In genomic region chr1:153288634-153289275, GRCh38 we compare ENCODE assay signal across 9 cellular contexts. TPM values are rescaled to one million over a fixed set of nuclear protein-coding genes. Genes with fewer than 3 reads are reported as not detected.
DNase-seq lines count a peak whose midpoint lies in the region; TF ChIP-seq lines count a peak whose summit lies in the region.
"Had no signal": no experiment of that assay in that cellular context is flagged by ENCODE, and none has a peak within 500 bp of the region (broad histone marks: within the 10 kb centered on the region; RNA-seq: fewer than 3 reads in every experiment).

No MANE protein-coding gene starts in this region.

- H3K9me3 ChIP-seq in osteoblast (ENCODE audit: low read depth, low read length), result no peaks in the 10 kb centered on the region

- no peaks in the 10 kb centered on the region for H4K20me1 ChIP-seq in osteoblast (ENCODE audit: insufficient read depth, low read length)

- H3K36me3 ChIP-seq in GM06990 (ENCODE audit: control insufficient read depth, insufficient read depth, low read length) (no peaks in the 10 kb centered on the region), osteoblast (ENCODE audit: insufficient read depth, low read length) (no peaks in the 10 kb centered on the region)

- in situ Hi-C loops in astrocyte of the spinal cord (cut with HindIII; ENCODE audit: low sequenced_read_pairs), result no loop called here

- H3K79me2 ChIP-seq in osteoblast (ENCODE audit: insufficient read depth, low read length), result no peaks in the 10 kb centered on the region

- no peak overlapping the region for H3K27ac ChIP-seq in osteoblast (ENCODE audit: low read depth, low read length)

- no peak for DNase-seq in GM06990 (ENCODE audit: extremely low read depth, insufficient read length)
- DNase-seq in HuH-7.5 (ENCODE audit: low spot score), result peak; percentile 43
- no peak for DNase-seq in astrocyte of the spinal cord (ENCODE audit: low read depth, low spot score)
- no peak for DNase-seq in osteoblast (ENCODE audit: insufficient read length, low spot score, missing footprints)
- DNase-seq in NCI-H510A (lab: John Stamatoyannopoulos, UW), result no peak
- DNase-seq in hippocampal formation (lab: John Stamatoyannopoulos, UW), result no peak
- no peak for DNase-seq in foreskin melanocyte

- no peak overlapping the region for H3K4me2 ChIP-seq in osteoblast (ENCODE audit: insufficient read depth, low read length)

- H3K4me1 ChIP-seq in osteoblast (ENCODE audit: insufficient read depth, low read length), result no peaks in the 10 kb centered on the region

- no peak overlapping the region for H2AFZ ChIP-seq in osteoblast (ENCODE audit: low read length)

- H3K27me3 ChIP-seq in GM06990 (replicated peaks; ENCODE audit: control insufficient read depth, insufficient read depth, low read length), result no peaks in the 10 kb centered on the region
- H3K27me3 ChIP-seq in osteoblast (ENCODE audit: insufficient read depth, low read length), result no peaks in the 10 kb centered on the region

- TF ChIP-seq CTCF in GM06990 (IDR thresholded peaks at IDR 0.05; ENCODE audit: insufficient read depth, low read length, poor library complexity, severe bottlenecking), result peak; percentile 92
- peak; percentile 32 for TF ChIP-seq CTCF in astrocyte of the spinal cord (IDR thresholded peaks at IDR 0.05; ENCODE audit: low read depth, low read length)
- TF ChIP-seq CTCF in osteoblast (IDR thresholded peaks at IDR 0.05; ENCODE audit: extremely low read depth, low read depth, low read length), result peak; percentile 34

- H3K4me3 ChIP-seq in GM06990 (replicated peaks; ENCODE audit: low read depth, low read length) (no peak overlapping the region), astrocyte of the spinal cord (ENCODE audit: low read depth, low read length) (no peak overlapping the region), osteoblast (ENCODE audit: insufficient read depth, low read length) (no peak overlapping the region)
- H3K4me3 ChIP-seq: lung had no signal

RNA-seq across cellular contexts. Expression of gene PGLYRP3, which starts 24.0 kb away (rescaled TPM):
- total RNA-seq in osteoblast, result not detected in 2 replicates
- total RNA-seq: lung, T-cell had no signal

RNA-seq across cellular contexts. Expression of gene LORICRIN, which starts 29.3 kb away (rescaled TPM):
- not detected in 2 replicates for total RNA-seq in osteoblast
- total RNA-seq: lung had no signal

RNA-seq across cellular contexts. Expression of gene PGLYRP4, which starts 59.9 kb away (rescaled TPM):
- not detected in 2 replicates for total RNA-seq in osteoblast
- total RNA-seq: T-cell had no signal

Comparison
In these comparisons a context has a peak if more than half of its experiments do, and no peak if none do; other contexts are left out.
1. CTCF ChIP-seq: peak in every context shown above with its lines; median percentile 92 in GM06990; 34 in osteoblast; 32 in astrocyte of the spinal cord.